Comparison of ENCODE assay signal across 11 cellular contexts in the genomic region with DNA sequence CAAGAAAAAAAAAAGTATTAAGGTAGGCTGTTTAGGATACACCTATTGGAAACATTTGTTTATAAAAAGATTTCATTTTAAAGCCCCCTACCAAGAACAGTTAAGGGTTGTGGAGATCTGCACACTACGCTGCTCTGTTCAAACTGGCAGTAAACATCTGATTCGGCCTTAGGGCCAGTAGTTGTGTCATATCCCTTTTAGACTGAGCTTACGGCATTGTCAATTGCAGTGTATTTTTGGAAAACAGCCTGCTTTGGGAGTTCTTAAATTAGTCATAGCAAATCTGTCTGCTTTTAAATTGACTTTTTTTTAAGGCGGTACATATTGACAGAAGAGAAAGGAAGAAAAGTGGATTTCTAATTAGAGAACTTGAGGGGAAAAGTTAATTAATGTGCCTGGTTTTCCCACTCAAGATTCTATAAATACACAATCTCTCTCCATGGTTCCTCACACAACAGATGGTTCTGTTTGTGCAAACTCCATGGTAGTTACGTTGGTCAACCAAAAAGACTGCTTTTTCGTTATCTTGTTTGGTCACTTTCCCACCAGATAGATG. TPM values are rescaled to one million over a fixed set of nuclear protein-coding genes. Genes with fewer than 3 reads are reported as not detected.
DNase-seq lines count a peak whose midpoint lies in the region; ATAC-seq and TF ChIP-seq lines count a peak whose summit lies in the region.
"Had no signal": no experiment of that assay in that cellular context is flagged by ENCODE, and none has a peak within 500 bp of the region (broad histone marks: within the 10 kb centered on the region; RNA-seq: fewer than 3 reads in every experiment).

No MANE protein-coding gene starts in this region.

- no peaks in the 10 kb centered on the region for H3K36me3 ChIP-seq in skeletal muscle tissue (ENCODE audit: control insufficient read depth in 3 of 3, insufficient read depth in 3 of 3, low read length in 3 of 3)

- H3K9me3 Mint-ChIP-seq in T-helper 2 cell treated with Interferon-gamma antibody and Interleukin-4, amounts not matched to agents 5 μg/mL and 100 μg/mL, for 36 hours: no peaks in the 10 kb centered on the region
- H3K9me3 Mint-ChIP-seq: T-cell had no signal

- in situ Hi-C loops in GM13976 (cut with MboI; ENCODE audit: low sequenced_read_pairs, unreplicated experiment): loop anchor here (5.0 kb wide), 1 partner anchor 46 kb away; no protein-coding TSS in a partner anchor

- no peaks in the 10 kb centered on the region for H3K27me3 ChIP-seq in skeletal muscle tissue (ENCODE audit: control insufficient read depth in 3 of 3, insufficient read depth in 3 of 3, low read length in 3 of 3)

- no peak overlapping the region for H3K27ac Mint-ChIP-seq in T-helper 2 cell treated with Interferon-gamma antibody and Interleukin-4, amounts not matched to agents 5 μg/mL and 100 μg/mL, for 36 hours

- no peak for ATAC-seq in GM18520 (IDR thresholded peaks at IDR 0.05; ENCODE audit: unreplicated experiment)
- ATAC-seq: T-cell had no signal

- H3K27ac ChIP-seq in VCaP (peak overlapping the region; percentile 98), skeletal muscle tissue (ENCODE audit: low read depth, low read length) (peak overlapping the region; percentile 96)

- no peak for TF ChIP-seq CTCF in VCaP (conservative IDR thresholded peaks at IDR 0.05)
- no peak for TF ChIP-seq CTCF in GM13976 (IDR thresholded peaks at IDR 0.05; ENCODE audit: borderline replicate concordance, control extremely low read depth, extremely low read depth, insufficient read depth, missing control alignments)

- H3K27me3 Mint-ChIP-seq in T-helper 2 cell treated with Interferon-gamma antibody and Interleukin-4, amounts not matched to agents 5 μg/mL and 100 μg/mL, for 36 hours (ENCODE audit: low read depth): peaks cover 18% of the 10 kb centered on the region

- peaks cover 18% of the 10 kb centered on the region for H3K4me1 Mint-ChIP-seq in T-helper 2 cell treated with Interferon-gamma antibody and Interleukin-4, amounts not matched to agents 5 μg/mL and 100 μg/mL, for 36 hours (ENCODE audit: low read depth)

- peaks cover 9% of the 10 kb centered on the region for H3K36me3 Mint-ChIP-seq in T-helper 2 cell treated with Interferon-gamma antibody and Interleukin-4, amounts not matched to agents 5 μg/mL and 100 μg/mL, for 36 hours (ENCODE audit: low read depth)

- peaks cover 9 to 31% (median 25%) of the 10 kb centered on the region in 3 donors for H3K4me1 ChIP-seq in skeletal muscle tissue (ENCODE audit: control insufficient read depth in 3 of 3, insufficient read depth in 3 of 3, low read length in 3 of 3)

- H3K9me3 ChIP-seq in skeletal muscle tissue (ENCODE audit: control insufficient read depth in 3 of 3, low read length in 3 of 3): no peaks in the 10 kb centered on the region

- peak overlapping the region; percentile 7 for H3K4me3 Mint-ChIP-seq in T-helper 2 cell treated with Interferon-gamma antibody and Interleukin-4, amounts not matched to agents 5 μg/mL and 100 μg/mL, for 36 hours

- H3K4me3 ChIP-seq in skeletal muscle tissue (ENCODE audit: low read length in 3 of 3): no peak overlapping the region

- DNase-seq in T-helper 2 cell treated with Interferon-gamma antibody and Interleukin-4, amounts not matched to agents 5 μg/mL and 100 μg/mL, for 36 hours (ENCODE audit: low spot score): no peak
- no peak for DNase-seq in T-helper 2 cell
- DNase-seq in fibroblast of peridontal ligament (ENCODE audit: extremely low read depth): peak; percentile 85
- DNase-seq in pons (ENCODE audit: low spot score): no peak
- DNase-seq in GM13976 (ENCODE audit: low spot score): no peak
- DNase-seq: mesendoderm, NCI-H524 treated with DMSO at 0.1 percent for 48 hours, T-cell had no signal

- peak overlapping the region; percentile 4 to 94 (median 65) for H3K9ac ChIP-seq in skeletal muscle tissue (ENCODE audit: low read depth in 1 of 3, low read length in 3 of 3)

RNA-seq across cellular contexts. Expression of gene ELK4, which starts 1.7 kb away (rescaled TPM):
- 13.6 TPM for total RNA-seq in skeletal muscle tissue

RNA-seq across cellular contexts. Expression of gene SLC45A3, which starts 46.8 kb away (rescaled TPM):
- 2.1 TPM for total RNA-seq in skeletal muscle tissue
